11 cellular contexts compared by ENCODE assay signal in the genomic region with DNA sequence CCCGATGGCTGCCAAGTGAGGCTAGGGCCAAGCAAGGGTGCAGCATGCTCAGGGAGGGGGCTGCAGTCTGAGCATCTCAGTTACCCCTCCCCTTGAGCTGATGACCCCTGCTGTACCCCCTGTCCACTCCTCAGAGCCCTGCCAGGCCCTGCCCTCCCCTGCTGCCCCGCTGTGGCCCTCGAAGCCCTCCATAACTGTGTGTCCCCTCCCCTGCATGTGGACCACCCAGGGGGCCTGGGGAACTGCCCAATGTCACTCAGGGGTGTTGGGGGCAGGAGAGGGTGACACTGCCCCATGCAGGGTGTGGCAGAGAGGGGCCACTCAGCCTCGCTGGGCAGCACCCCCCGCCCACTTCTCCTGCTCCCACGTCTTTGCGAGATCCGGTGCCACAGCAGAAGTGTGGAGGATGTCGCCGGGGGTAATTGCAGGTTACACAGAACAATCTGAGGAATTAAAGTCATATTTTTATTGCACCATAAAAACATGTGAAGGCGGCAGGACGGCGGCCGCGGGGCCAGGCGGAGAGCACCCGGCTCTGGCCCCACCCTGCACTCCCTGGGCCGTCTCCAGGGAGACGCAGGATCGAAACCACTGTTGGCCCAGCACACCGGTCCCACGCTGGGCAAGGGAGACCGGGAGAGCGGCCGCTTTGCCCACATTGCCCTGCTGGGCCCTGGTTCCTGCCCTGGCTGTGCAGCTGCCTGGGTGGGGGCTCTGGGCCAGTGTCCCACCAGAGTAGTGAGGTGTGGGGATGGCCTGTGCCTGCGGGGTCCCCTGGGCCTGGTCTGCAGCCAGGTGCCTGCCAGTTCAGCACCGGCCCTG. TPM values are rescaled to one million over a fixed set of nuclear protein-coding genes. Genes with fewer than 3 reads are reported as not detected.
A peak's percentile ranks its signal among the peaks of the same experiment; 100 is the strongest.
DNase-seq lines count a peak whose midpoint lies in the region; ATAC-seq and TF ChIP-seq lines count a peak whose summit lies in the region.
"Had no signal": no experiment of that assay in that cellular context is flagged by ENCODE, and none has a peak within 500 bp of the region (broad histone marks: within the 10 kb centered on the region; RNA-seq: fewer than 3 reads in every experiment).

No MANE protein-coding gene starts in this region.

- H3K27ac ChIP-seq in left lung (peak overlapping the region in 1 of 2 donors; percentile 3), upper lobe of right lung (peak overlapping the region; percentile 48)

- ATAC-seq in Right ventricle myocardium inferior (no peak), left cardiac atrium (no peak), T-cell (replicated peaks in 1 of 4) (no peak), left lung (peak; percentile 27), upper lobe of right lung (peak; percentile 30), HG03520 (IDR thresholded peaks at IDR 0.05; ENCODE audit: unreplicated experiment) (no peak)

- H3K9me3 ChIP-seq in left lung (no peaks in the 10 kb centered on the region), upper lobe of right lung (no peaks in the 10 kb centered on the region)

- CTCF ChIA-PET in T-cell (lab: Charles Lee): no interaction called here

- H3K4me1 ChIP-seq in left lung: peaks cover 16 to 21% of the 10 kb centered on the region in 2 donors
- H3K4me1 ChIP-seq in upper lobe of right lung: peaks cover 27% of the 10 kb centered on the region

- H3K4me3 ChIP-seq in left lung: no peak overlapping the region
- no peak overlapping the region for H3K4me3 ChIP-seq in upper lobe of right lung
- H3K4me3 ChIP-seq: skin epidermis had no signal

- POLR2A ChIA-PET in T-cell (lab: Charles Lee): no interaction called here

- in situ Hi-C loops in G401 (cut with HindIII; ENCODE audit: low sequenced_read_pairs): no loop called here

- intact Hi-C loops in Right ventricle myocardium inferior (cut with DNase I) (no loop called here), left cardiac atrium (cut with DNase I) (no loop called here), left lung (cut with DNase I) (no loop called here), upper lobe of right lung (cut with DNase I) (no loop called here)

- H3K27me3 ChIP-seq in left lung: no peaks in the 10 kb centered on the region
- no peaks in the 10 kb centered on the region for H3K27me3 ChIP-seq in upper lobe of right lung

- no peak overlapping the region for H3K4me3 Mint-ChIP-seq in T-cell

- TF ChIP-seq CTCF in left lung (IDR thresholded peaks at IDR 0.05) (no peak), upper lobe of right lung (IDR thresholded peaks at IDR 0.05) (no peak)

- H3K36me3 ChIP-seq in left lung (peaks cover 0 to 20% of the 10 kb centered on the region in 2 donors), upper lobe of right lung (peaks cover 5% of the 10 kb centered on the region)

- no peaks in the 10 kb centered on the region for H3K36me3 Mint-ChIP-seq in T-cell
- H3K36me3 Mint-ChIP-seq: CD4-positive, CD25-positive, alpha-beta regulatory T cell had no signal

- peak; percentile 50 for DNase-seq in Right ventricle myocardium inferior (ENCODE audit: missing footprints)
- no peak for DNase-seq in left cardiac atrium
- peak in 3 of 34 experiments; percentile 1 to 13 (median 13) for DNase-seq in T-cell
- DNase-seq in left lung: peak; percentile 31 to 77
- peak; percentile 68 for DNase-seq in upper lobe of right lung
- DNase-seq in G401 (ENCODE audit: low spot score): no peak
- DNase-seq in T-helper 9 cell: no peak
- DNase-seq: CD4-positive, CD25-positive, alpha-beta regulatory T cell; NCI-H526 treated with DMSO at 0.1 percent for 48 hours had no signal

- H3K4me1 Mint-ChIP-seq in T-cell: peaks cover 3 to 13% (median 13%) of the 10 kb centered on the region in 3 donors

- no peaks in the 10 kb centered on the region for H3K9me3 Mint-ChIP-seq in T-cell
- H3K9me3 Mint-ChIP-seq: CD4-positive, CD25-positive, alpha-beta regulatory T cell had no signal

- no peaks in the 10 kb centered on the region for H3K27me3 Mint-ChIP-seq in T-cell
- H3K27me3 Mint-ChIP-seq: CD4-positive, CD25-positive, alpha-beta regulatory T cell had no signal

- peak overlapping the region; percentile 65 to 84 for H3K27ac Mint-ChIP-seq in T-cell

RNA-seq across cellular contexts. Expression of a gene that starts 18.7 kb away (rescaled TPM):
- total RNA-seq in Right ventricle myocardium inferior (1.9 TPM), left cardiac atrium (1 to 10 TPM; 2.5 to 4.5 TPM), T-cell (10 to 100 TPM in 3 of 5 donors, 1 to 10 TPM in 2; 4.8 to 13.7 (median 12.9) TPM), left lung (1 to 10 TPM; 6.7 to 7.9 TPM), upper lobe of right lung (7.8 TPM)
- total RNA-seq in G401 (2014; rRNA removed; shearing (Covaris generic)): 20.4 TPM in 2 replicates

RNA-seq across cellular contexts. Expression of a gene that starts 18.7 kb away (rescaled TPM):
- total RNA-seq in Right ventricle myocardium inferior (8.5 TPM), left cardiac atrium (1 to 10 TPM; 6.8 to 7.7 TPM), T-cell (10 to 100 TPM; 21.1 to 35.1 (median 28.5) TPM), left lung (10 to 100 TPM; 21.4 to 28.0 TPM), upper lobe of right lung (20.5 TPM)
- total RNA-seq in G401 (2014; rRNA removed; shearing (Covaris generic)): 4.6 and 11.0 TPM in 2 replicates

Comparison
In these comparisons a context has a peak if more than half of its experiments do, and no peak if none do; other contexts are left out.
1. DNase-seq: peak in Right ventricle myocardium inferior (single experiment), left lung (2 of 2) and upper lobe of right lung (single experiment); none in left cardiac atrium (single experiment), G401 (single experiment) and T-helper 9 cell (single experiment).
2. ATAC-seq: peak in left lung (single experiment) and upper lobe of right lung (single experiment); none in Right ventricle myocardium inferior (single experiment), left cardiac atrium (0 of 2), T-cell (0 of 4) and HG03520 (single experiment).